In the genomic region with DNA sequence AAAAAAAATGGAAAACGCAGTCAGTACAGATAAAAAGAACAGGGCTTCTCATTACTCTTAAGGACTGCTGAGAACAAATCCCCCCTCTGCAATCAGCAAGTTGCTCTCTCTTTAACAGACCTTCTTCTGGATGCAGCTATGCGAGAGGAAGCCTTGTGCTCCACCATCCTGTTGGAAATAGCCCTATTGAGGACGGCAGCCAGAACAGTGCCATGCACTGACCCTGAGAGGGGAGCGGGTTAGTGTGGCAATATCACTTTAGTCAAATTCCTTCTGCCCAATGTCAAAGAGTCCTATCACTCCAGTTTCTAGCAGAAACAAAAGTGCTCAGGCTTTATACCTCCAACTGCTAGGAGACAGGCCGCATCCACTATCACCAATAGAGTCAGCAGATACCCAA, we compare ENCODE assay signal across 29 cellular contexts. TPM values are rescaled to one million over a fixed set of nuclear protein-coding genes. Genes with fewer than 3 reads are reported as not detected.
DNase-seq lines count a peak whose midpoint lies in the region; ATAC-seq and TF ChIP-seq lines count a peak whose summit lies in the region.
"Had no signal": no experiment of that assay in that cellular context is flagged by ENCODE, and none has a peak within 500 bp of the region (broad histone marks: within the 10 kb centered on the region; RNA-seq: fewer than 3 reads in every experiment).

No MANE protein-coding gene starts in this region.

- H3K4me3 Mint-ChIP-seq in CD14-positive monocyte (no peak overlapping the region), T-helper 17 cell (no peak overlapping the region), naive B cell (no peak overlapping the region)
- H3K4me3 Mint-ChIP-seq in CD8-positive, alpha-beta T cell = no peak overlapping the region
- H3K4me3 Mint-ChIP-seq: activated naive CD4-positive, alpha-beta T cell treated with anti-CD3 and anti-CD28 coated beads, Interleukin-2, amount 10 ng/mL, durations not matched to agents 7 days and 5 days; central memory CD8-positive, alpha-beta T cell; nephron had no signal

- POLR2A ChIA-PET in CD8-positive, alpha-beta T cell (lab: Charles Lee) = interaction anchor here (0.6 kb wide), 1 partner anchor 88 kb away, joined by 3 read pairs; no protein-coding TSS in a partner anchor

- in situ Hi-C loops in GM23248 (cut with MboI) = no loop called here

- intact Hi-C loops in CD14-positive monocyte (cut with micrococcal nuclease) = loop anchor here in 1 of 2 donors (10.0 kb wide), 1 partner anchor 236 kb away; the partner anchor contains the start of gene MRPL11
- intact Hi-C loops in CD8-positive, alpha-beta T cell (cut with DNase I, micrococcal nuclease) = no loop called here

- WGBS in GM23248 (ENCODE audit: low coverage in 1 of 2, low lambda C conversion rate in 2 of 2, missing lambda C conversion rate in 2 of 2), 2 experiments = 87 to 89% methylated on average over 5 of the region's 5 CpGs

- no peak overlapping the region for H3K4me3 ChIP-seq in CD8-positive, alpha-beta T cell (ENCODE audit: low read depth, low read length)
- no peak overlapping the region for H3K4me3 ChIP-seq in GM23248
- H3K4me3 ChIP-seq: ascending aorta, dorsolateral prefrontal cortex, heart right ventricle, Peyer's patch, sigmoid colon, SJCRH30, transverse colon had no signal

- peaks cover 27 to 43% of the 10 kb centered on the region in 2 donors for H3K36me3 Mint-ChIP-seq in CD14-positive monocyte
- H3K36me3 Mint-ChIP-seq in CD8-positive, alpha-beta T cell = peaks cover 39% of the 10 kb centered on the region
- peaks cover 2% of the 10 kb centered on the region for H3K36me3 Mint-ChIP-seq in T-helper 17 cell (ENCODE audit: low read depth)
- peaks cover 0 to 6% of the 10 kb centered on the region in 2 donors for H3K36me3 Mint-ChIP-seq in naive B cell

- H3K79me2 ChIP-seq in GM23248 (ENCODE audit: insufficient read depth) = peaks cover 99% of the 10 kb centered on the region

- no peaks in the 10 kb centered on the region for H3K9me2 ChIP-seq in GM23248 (ENCODE audit: insufficient read depth)

- H3K4me2 ChIP-seq in GM23248 (ENCODE audit: unreplicated experiment) = no peak overlapping the region

- H3K4me1 Mint-ChIP-seq in CD14-positive monocyte (peaks cover 8% of the 10 kb centered on the region), T-helper 17 cell (peaks cover 26% of the 10 kb centered on the region), naive B cell (peaks cover 16 to 55% (median 20%) of the 10 kb centered on the region in 3 donors)
- peaks cover 52% of the 10 kb centered on the region for H3K4me1 Mint-ChIP-seq in CD8-positive, alpha-beta T cell (ENCODE audit: low read depth)

- H3K27ac Mint-ChIP-seq in CD14-positive monocyte (peak overlapping the region in 2 of 7 donors; percentile 5 to 12), T-helper 17 cell (peak overlapping the region; percentile 68), naive B cell (peak overlapping the region in 4 of 6 donors; percentile 25 to 87 (median 40))
- peak overlapping the region; percentile 52 for H3K27ac Mint-ChIP-seq in CD8-positive, alpha-beta T cell
- H3K27ac Mint-ChIP-seq: activated naive CD4-positive, alpha-beta T cell treated with anti-CD3 and anti-CD28 coated beads, Interleukin-2, amount 10 ng/mL, durations not matched to agents 7 days and 5 days had no signal

- no peaks in the 10 kb centered on the region for H3K9me3 ChIP-seq in CD8-positive, alpha-beta T cell (ENCODE audit: low read length)
- H3K9me3 ChIP-seq in T-helper 17 cell (ENCODE audit: control insufficient read depth, low read length, poor library complexity, severe bottlenecking) = no peaks in the 10 kb centered on the region
- no peaks in the 10 kb centered on the region for H3K9me3 ChIP-seq in GM23248 (ENCODE audit: low read depth)
- H3K9me3 ChIP-seq: ascending aorta, heart right ventricle, Peyer's patch, sigmoid colon, SJCRH30, transverse colon had no signal

- H3K27me3 ChIP-seq in CD8-positive, alpha-beta T cell (ENCODE audit: insufficient read depth, low read length) = no peaks in the 10 kb centered on the region
- no peaks in the 10 kb centered on the region for H3K27me3 ChIP-seq in GM23248 (replicated peaks; ENCODE audit: insufficient read depth)
- H3K27me3 ChIP-seq: ascending aorta, dorsolateral prefrontal cortex, heart right ventricle, Peyer's patch, sigmoid colon, SJCRH30, transverse colon had no signal

- CTCF ChIA-PET in CD8-positive, alpha-beta T cell (lab: Charles Lee) = interaction anchor here (0.6 to 1.0 kb wide), 2 partner anchors 16 to 355 kb away, joined by 3 read pairs; no protein-coding TSS in a partner anchor

- H3K9me3 Mint-ChIP-seq in CD14-positive monocyte (no peaks in the 10 kb centered on the region), naive B cell (no peaks in the 10 kb centered on the region)
- H3K9me3 Mint-ChIP-seq in CD8-positive, alpha-beta T cell = no peaks in the 10 kb centered on the region
- H3K9me3 Mint-ChIP-seq: activated naive CD4-positive, alpha-beta T cell treated with anti-CD3 and anti-CD28 coated beads, Interleukin-2, amount 10 ng/mL, durations not matched to agents 7 days and 5 days; central memory CD8-positive, alpha-beta T cell; nephron had no signal

- TF ChIP-seq CTCF in CD14-positive monocyte (IDR thresholded peaks at IDR 0.05) = no peak
- no peak for TF ChIP-seq CTCF in CD8-positive, alpha-beta T cell (IDR thresholded peaks at IDR 0.05)

- H2AFZ ChIP-seq in GM23248 = no peak overlapping the region

- no peak for ATAC-seq in CD8-positive, alpha-beta T cell
- no peak for ATAC-seq in T-helper 17 cell
- ATAC-seq in naive B cell (ENCODE audit: low read depth in 2 of 2) = no peak
- ATAC-seq in GM19467 (IDR thresholded peaks at IDR 0.05; ENCODE audit: unreplicated experiment) = no peak
- ATAC-seq in GM19328 (IDR thresholded peaks at IDR 0.05; ENCODE audit: unreplicated experiment) = no peak
- ATAC-seq: left colon had no signal

- H4K20me1 ChIP-seq in GM23248 (ENCODE audit: insufficient read depth) = no peaks in the 10 kb centered on the region

- H3K36me3 ChIP-seq in CD8-positive, alpha-beta T cell (ENCODE audit: insufficient read depth, low read length) = peaks cover 6% of the 10 kb centered on the region
- peaks cover 29% of the 10 kb centered on the region for H3K36me3 ChIP-seq in GM23248 (ENCODE audit: low read depth)

- H3F3A ChIP-seq in GM23248 (ENCODE audit: insufficient read depth) = peaks cover 34% of the 10 kb centered on the region; the same call in 1 of the 2 replicates

- peak; percentile 21 for DNase-seq in CD14-positive monocyte (ENCODE audit: low spot score)
- DNase-seq in CD8-positive, alpha-beta T cell = no peak
- DNase-seq in T-helper 17 cell = no peak
- no peak for DNase-seq in naive B cell
- DNase-seq in HuH-7.5 (ENCODE audit: low spot score) = no peak
- DNase-seq in GM23248 = no peak
- DNase-seq: activated CD4-positive, CD25-positive, alpha-beta regulatory T cell treated with anti-CD3 and anti-CD28 coated beads, Interleukin-2, amount 50 U/mL, for 72 hours; activated naive CD4-positive, alpha-beta T cell treated with anti-CD3 and anti-CD28 coated beads, Interleukin-2, amount 10 ng/mL, durations not matched to agents 7 days and 5 days; DMS153; dorsolateral prefrontal cortex; heart right ventricle; Kasumi-1; left colon; midbrain; NCI-H187 treated with DMSO at 0.1 percent for 48 hours; NCI-H526; Peyer's patch; posterior cingulate gyrus; sigmoid colon; SJCRH30; stimulated activated CD4-positive, alpha-beta T cell treated with anti-CD3 and anti-CD28 coated beads, Interleukin-15, amount 100 ng/mL, for 24 hours; T-helper 1 cell; transverse colon had no signal

- H3K27ac ChIP-seq in CD8-positive, alpha-beta T cell (ENCODE audit: low read depth, low read length) = no peak overlapping the region
- no peak overlapping the region for H3K27ac ChIP-seq in GM23248
- H3K27ac ChIP-seq: ascending aorta, epithelial cell of prostate, heart right ventricle, Peyer's patch, sigmoid colon, SJCRH30, transverse colon had no signal

- no peak overlapping the region for H3K9ac ChIP-seq in GM23248

- H3K27me3 Mint-ChIP-seq in CD14-positive monocyte (ENCODE audit: low read depth in 3 of 3) = no peaks in the 10 kb centered on the region
- H3K27me3 Mint-ChIP-seq in CD8-positive, alpha-beta T cell (ENCODE audit: low read depth) = no peaks in the 10 kb centered on the region
- H3K27me3 Mint-ChIP-seq in T-helper 17 cell = no peaks in the 10 kb centered on the region
- H3K27me3 Mint-ChIP-seq in naive B cell = no peaks in the 10 kb centered on the region
- H3K27me3 Mint-ChIP-seq: activated naive CD4-positive, alpha-beta T cell treated with anti-CD3 and anti-CD28 coated beads, Interleukin-2, amount 10 ng/mL, durations not matched to agents 7 days and 5 days; central memory CD8-positive, alpha-beta T cell had no signal

- H3K4me1 ChIP-seq in CD8-positive, alpha-beta T cell (ENCODE audit: insufficient read depth, low read length) = peaks cover 9% of the 10 kb centered on the region
- peaks cover 5% of the 10 kb centered on the region; the same call in 1 of the 2 replicates for H3K4me1 ChIP-seq in GM23248 (ENCODE audit: insufficient read depth)
- H3K4me1 ChIP-seq: SJCRH30 had no signal

RNA-seq across cellular contexts. Expression of gene RBM4B, which starts 6.9 kb away (rescaled TPM):
- polyA plus RNA-seq in CD14-positive monocyte (10 to 100 TPM in 1 of 2 donors, 1 to 10 TPM in 1; 7.8 to 11.2 TPM), naive B cell (ENCODE audit: low read depth in 6 of 6) (10 to 100 TPM; 12.2 to 39.8 (median 24.7) TPM), GM23248 (2016; fragmentation: Nextera tagmentation; extraction: Ambion mirVana) (23.2 and 23.4 TPM in 2 replicates)
- total RNA-seq in CD8-positive, alpha-beta T cell = 1 to 10 TPM; 5.4 to 5.6 TPM
- 1 to 10 TPM; 7.3 to 9.9 TPM for total RNA-seq in T-helper 17 cell
- total RNA-seq in GM23248 (2014; rRNA removed; shearing (Covaris generic)) = 18.5 and 22.9 TPM in 2 replicates

RNA-seq across cellular contexts. Expression of gene RBM4, which starts 32.3 kb away (rescaled TPM):
- polyA plus RNA-seq in CD14-positive monocyte = 100 to 1,000 TPM; 153 TPM
- total RNA-seq in CD8-positive, alpha-beta T cell = 100 to 1,000 TPM; 183 to 191 TPM
- 100 to 1,000 TPM; 205 to 261 TPM for total RNA-seq in T-helper 17 cell
- 100 to 1,000 TPM; 197 to 275 (median 228) TPM for polyA plus RNA-seq in naive B cell (ENCODE audit: low read depth in 6 of 6)
- 79.0 and 81.4 TPM in 2 replicates for total RNA-seq in GM23248 (2014; rRNA removed; shearing (Covaris generic))
- 121 and 125 TPM in 2 replicates for polyA plus RNA-seq in GM23248 (2016; fragmentation: Nextera tagmentation; extraction: Ambion mirVana)

RNA-seq across cellular contexts. Expression of gene RBM14, which starts 54.4 kb away (rescaled TPM):
- polyA plus RNA-seq in CD14-positive monocyte (10 to 100 TPM; 42.6 to 46.7 TPM), naive B cell (ENCODE audit: low read depth in 6 of 6) (10 to 100 TPM; 68.0 to 97.2 (median 86.4) TPM), GM23248 (2016; fragmentation: Nextera tagmentation; extraction: Ambion mirVana) (40.6 and 42.6 TPM in 2 replicates)
- 100 to 1,000 TPM; 198 to 213 TPM for total RNA-seq in CD8-positive, alpha-beta T cell
- 100 to 1,000 TPM; 286 to 398 TPM for total RNA-seq in T-helper 17 cell
- 23.5 and 28.4 TPM in 2 replicates for total RNA-seq in GM23248 (2014; rRNA removed; shearing (Covaris generic))

RNA-seq across cellular contexts. Expression of gene SPTBN2, which starts 58.2 kb away (rescaled TPM):
- polyA plus RNA-seq in CD14-positive monocyte (not detected), naive B cell (ENCODE audit: low read depth in 6 of 6) (1 to 10 TPM in 1 of 6 donors, under 1 TPM in 2, not detected in 3; 0.52 to 1.2 (median 0.60) TPM), GM23248 (2016; fragmentation: Nextera tagmentation; extraction: Ambion mirVana) (0.13 TPM in 1 of 2 replicates, not detected in the other)
- total RNA-seq in CD8-positive, alpha-beta T cell = not detected
- total RNA-seq in T-helper 17 cell = under 1 TPM in 1 of 2 donors, not detected in 1; 0.23 TPM
- 0.13 and 0.22 TPM in 2 replicates for total RNA-seq in GM23248 (2014; rRNA removed; shearing (Covaris generic))
